10 cellular contexts compared by ENCODE assay signal in the genomic region with DNA sequence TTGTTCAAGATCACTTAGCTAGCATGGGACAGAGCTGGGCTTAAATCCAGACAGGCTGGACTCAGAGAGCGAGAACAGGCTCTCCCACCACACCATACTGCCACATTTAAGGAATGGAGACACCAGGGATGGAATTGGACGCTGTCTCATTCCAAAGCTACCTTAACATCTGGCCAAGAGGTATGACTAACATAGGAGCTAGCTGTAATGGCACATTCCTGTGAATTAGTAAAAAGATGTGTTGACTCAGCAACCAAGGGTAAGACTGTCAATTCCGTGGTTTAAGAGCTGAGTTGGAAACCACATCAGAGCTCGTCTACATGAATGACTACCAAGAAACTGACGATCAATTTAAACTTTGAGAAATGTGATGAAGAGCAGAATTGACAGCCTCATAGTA. TPM values are rescaled to one million over a fixed set of nuclear protein-coding genes. Genes with fewer than 3 reads are reported as not detected.
DNase-seq lines count a peak whose midpoint lies in the region; ATAC-seq, FAIRE-seq and TF ChIP-seq lines count a peak whose summit lies in the region.
"Had no signal": no experiment of that assay in that cellular context is flagged by ENCODE, and none has a peak within 500 bp of the region (broad histone marks: within the 10 kb centered on the region; RNA-seq: fewer than 3 reads in every experiment).

No MANE protein-coding gene starts in this region.

- WGBS in small intestine, 3 donors: 69 to 78% (median 74%) methylated on average over 5 of the region's 5 CpGs

- no peak for TF ChIP-seq CTCF in choroid plexus epithelial cell (conservative IDR thresholded peaks at IDR 0.05; ENCODE audit: low read depth, low read length)

- no peak overlapping the region for H3K27ac ChIP-seq in small intestine (ENCODE audit: low read depth in 1 of 2, low read length in 1 of 2)
- H3K27ac ChIP-seq: BLaER1 treated with 17β-estradiol and CSF1 and Interleukin-3, amounts not matched to agents 10 nM and 100 nM had no signal

- peak; percentile 79 for ATAC-seq in activated CD8-positive, alpha-beta memory T cell treated with anti-CD3 and anti-CD28 coated beads, Interleukin-2, amount 10 ng/mL, durations not matched to agents 7 days and 5 days
- ATAC-seq in HG03342 (IDR thresholded peaks at IDR 0.05; ENCODE audit: unreplicated experiment): no peak

- FAIRE-seq in small intestine (lab: Jason Lieb, UNC): no peak

- DNase-seq in activated CD8-positive, alpha-beta memory T cell treated with anti-CD3 and anti-CD28 coated beads, Interleukin-2, amount 10 ng/mL, durations not matched to agents 7 days and 5 days: peak; percentile 72
- no peak for DNase-seq in activated CD8-positive, alpha-beta memory T cell treated with anti-CD3 and anti-CD28 coated beads, Interleukin-2, amount 50 U/mL, for 48 hours
- DNase-seq in choroid plexus epithelial cell (ENCODE audit: low read depth) (peak; percentile 71), small intestine (peak; percentile 25), NCI-H524 (lab: John Stamatoyannopoulos, UW) (no peak), cortex of kidney (lab: John Stamatoyannopoulos, UW) (no peak)
- DNase-seq: NCI-H2029 had no signal

- H3K4me1 ChIP-seq in small intestine (ENCODE audit: control insufficient read depth in 2 of 2, insufficient read depth in 1 of 2, low read depth in 1 of 2, low read length in 1 of 2): no peaks in the 10 kb centered on the region

- peak overlapping the region; percentile 80 for H3K27ac Mint-ChIP-seq in activated CD8-positive, alpha-beta memory T cell treated with anti-CD3 and anti-CD28 coated beads, Interleukin-2, amount 10 ng/mL, durations not matched to agents 7 days and 5 days
- peak overlapping the region; percentile 65 for H3K27ac Mint-ChIP-seq in T-helper 1 cell treated with Interleukin-12 subunit alpha and Interleukin-12 subunit beta and Interleukin-4 antibody, amounts not matched to agents 30 μg/mL and 1 μg/mL, for 36 hours

- no peaks in the 10 kb centered on the region for H3K27me3 Mint-ChIP-seq in activated CD8-positive, alpha-beta memory T cell treated with anti-CD3 and anti-CD28 coated beads, Interleukin-2, amount 10 ng/mL, durations not matched to agents 7 days and 5 days
- no peaks in the 10 kb centered on the region for H3K27me3 Mint-ChIP-seq in T-helper 1 cell treated with Interleukin-12 subunit alpha and Interleukin-12 subunit beta and Interleukin-4 antibody, amounts not matched to agents 30 μg/mL and 1 μg/mL, for 36 hours (ENCODE audit: low read depth)

- no peaks in the 10 kb centered on the region for H3K36me3 Mint-ChIP-seq in activated CD8-positive, alpha-beta memory T cell treated with anti-CD3 and anti-CD28 coated beads, Interleukin-2, amount 10 ng/mL, durations not matched to agents 7 days and 5 days
- H3K36me3 Mint-ChIP-seq in T-helper 1 cell treated with Interleukin-12 subunit alpha and Interleukin-12 subunit beta and Interleukin-4 antibody, amounts not matched to agents 30 μg/mL and 1 μg/mL, for 36 hours (ENCODE audit: low read depth): no peaks in the 10 kb centered on the region

- H3K27me3 ChIP-seq in small intestine (ENCODE audit: control insufficient read depth in 2 of 2, insufficient read depth in 2 of 2, low read length in 2 of 2): no peaks in the 10 kb centered on the region

- H3K9me3 Mint-ChIP-seq in activated CD8-positive, alpha-beta memory T cell treated with anti-CD3 and anti-CD28 coated beads, Interleukin-2, amount 10 ng/mL, durations not matched to agents 7 days and 5 days (ENCODE audit: low read depth): no peaks in the 10 kb centered on the region
- H3K9me3 Mint-ChIP-seq in T-helper 1 cell treated with Interleukin-12 subunit alpha and Interleukin-12 subunit beta and Interleukin-4 antibody, amounts not matched to agents 30 μg/mL and 1 μg/mL, for 36 hours: no peaks in the 10 kb centered on the region

- H3K4me3 ChIP-seq in choroid plexus epithelial cell (ENCODE audit: low read depth, low read length): no peak overlapping the region
- H3K4me3 ChIP-seq in small intestine (ENCODE audit: low read depth in 1 of 2, low read length in 2 of 2): no peak overlapping the region
- H3K4me3 ChIP-seq: BLaER1 treated with 17β-estradiol and CSF1 and Interleukin-3, amounts not matched to agents 10 nM and 100 nM had no signal

- peak overlapping the region; percentile 43 for H3K4me3 Mint-ChIP-seq in activated CD8-positive, alpha-beta memory T cell treated with anti-CD3 and anti-CD28 coated beads, Interleukin-2, amount 10 ng/mL, durations not matched to agents 7 days and 5 days
- H3K4me3 Mint-ChIP-seq in T-helper 1 cell treated with Interleukin-12 subunit alpha and Interleukin-12 subunit beta and Interleukin-4 antibody, amounts not matched to agents 30 μg/mL and 1 μg/mL, for 36 hours: peak overlapping the region; percentile 14

- H3K36me3 ChIP-seq in small intestine (ENCODE audit: control insufficient read depth in 2 of 2, insufficient read depth in 2 of 2, low read length in 2 of 2): no peaks in the 10 kb centered on the region
- H3K36me3 ChIP-seq: BLaER1 treated with 17β-estradiol and CSF1 and Interleukin-3, amounts not matched to agents 10 nM and 100 nM had no signal

- CTCF ChIA-PET in activated CD8-positive, alpha-beta memory T cell treated with anti-CD3 and anti-CD28 coated beads, Interleukin-2, amount 10 ng/mL, durations not matched to agents 7 days and 5 days (lab: Charles Lee): interaction anchor here (0.8 to 2.7 kb wide), 12 partner anchors 9 to 281 kb away, joined by 3 to 24 read pairs (median 4); partner anchors contain the start of genes PARK7 and TNFRSF9

- H3K9me3 ChIP-seq in small intestine (ENCODE audit: control insufficient read depth, low read depth): no peaks in the 10 kb centered on the region

- peaks cover 33% of the 10 kb centered on the region for H3K4me1 Mint-ChIP-seq in activated CD8-positive, alpha-beta memory T cell treated with anti-CD3 and anti-CD28 coated beads, Interleukin-2, amount 10 ng/mL, durations not matched to agents 7 days and 5 days
- peaks cover 25% of the 10 kb centered on the region for H3K4me1 Mint-ChIP-seq in T-helper 1 cell treated with Interleukin-12 subunit alpha and Interleukin-12 subunit beta and Interleukin-4 antibody, amounts not matched to agents 30 μg/mL and 1 μg/mL, for 36 hours (ENCODE audit: low read depth)

RNA-seq across cellular contexts. Expression of gene TNFRSF9, which starts 8.3 kb away (rescaled TPM):
- total RNA-seq in activated CD8-positive, alpha-beta memory T cell treated with anti-CD3 and anti-CD28 coated beads, Interleukin-2, amount 10 ng/mL, durations not matched to agents 7 days and 5 days: 10 to 100 TPM; 19.2 to 68.1 TPM
- under 1 TPM in 1 of 3 donors, not detected in 2; 0.13 TPM for polyA plus RNA-seq in small intestine

RNA-seq across cellular contexts. Expression of gene PARK7, which starts 12.6 kb away (rescaled TPM):
- total RNA-seq in activated CD8-positive, alpha-beta memory T cell treated with anti-CD3 and anti-CD28 coated beads, Interleukin-2, amount 10 ng/mL, durations not matched to agents 7 days and 5 days: 100 to 1,000 TPM; 310 to 434 TPM
- 100 to 1,000 TPM; 206 to 297 (median 239) TPM for polyA plus RNA-seq in small intestine

Comparison
In these comparisons a context has a peak if more than half of its experiments do, and no peak if none do; other contexts are left out.
1. DNase-seq: peak in activated CD8-positive, alpha-beta memory T cell treated with anti-CD3 and anti-CD28 coated beads, Interleukin-2, amount 10 ng/mL, durations not matched to agents 7 days and 5 days (single experiment), choroid plexus epithelial cell (single experiment) and small intestine (single experiment); none in activated CD8-positive, alpha-beta memory T cell treated with anti-CD3 and anti-CD28 coated beads, Interleukin-2, amount 50 U/mL, for 48 hours (single experiment), NCI-H524 (0 of 2) and cortex of kidney (single experiment).